In the genomic region with DNA sequence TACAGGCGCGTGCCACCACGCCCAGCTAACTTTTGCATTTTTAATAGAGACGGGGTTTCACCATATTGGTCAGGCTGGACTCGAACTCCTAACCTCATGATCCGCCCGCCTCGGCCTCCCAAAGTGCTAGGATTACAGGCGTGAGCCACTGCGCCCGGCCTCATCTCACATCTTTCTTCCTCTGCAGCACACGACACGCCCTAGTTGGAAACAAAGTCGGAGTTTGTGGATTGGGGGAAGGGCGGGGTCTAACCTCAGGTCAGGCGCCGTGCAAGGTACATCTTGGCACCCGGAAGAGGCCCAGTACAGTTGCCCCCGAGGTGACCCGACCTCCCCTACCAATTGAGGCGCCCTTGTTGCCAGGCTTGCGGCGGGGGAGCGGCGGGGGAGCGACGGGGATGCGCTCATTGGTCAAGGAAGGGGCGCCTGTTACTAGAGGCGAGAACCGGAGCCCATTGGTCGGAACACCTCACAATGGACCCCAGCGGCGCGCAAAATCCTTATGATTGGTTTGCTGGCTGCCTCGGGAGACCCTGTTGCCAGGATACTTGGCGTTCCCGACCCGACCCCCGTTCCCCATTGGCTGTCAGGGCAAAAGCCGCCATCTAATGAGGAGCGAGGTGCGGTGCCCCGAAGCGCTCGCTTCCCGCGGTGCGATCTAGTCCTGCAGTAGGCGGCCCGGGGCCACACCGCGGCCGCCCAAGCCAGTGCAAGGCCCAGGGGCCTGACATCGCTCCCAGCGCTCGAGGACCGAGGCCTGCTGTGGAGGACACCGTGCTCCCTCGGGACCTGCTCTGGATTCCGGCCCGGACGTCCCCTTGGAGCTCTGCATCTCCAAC, we compare ENCODE assay signal across 8 cellular contexts. TPM values are rescaled to one million over a fixed set of nuclear protein-coding genes. Genes with fewer than 3 reads are reported as not detected.
DNase-seq lines count a peak whose midpoint lies in the region; ATAC-seq, FAIRE-seq and TF ChIP-seq lines count a peak whose summit lies in the region.

A gene with protein sequence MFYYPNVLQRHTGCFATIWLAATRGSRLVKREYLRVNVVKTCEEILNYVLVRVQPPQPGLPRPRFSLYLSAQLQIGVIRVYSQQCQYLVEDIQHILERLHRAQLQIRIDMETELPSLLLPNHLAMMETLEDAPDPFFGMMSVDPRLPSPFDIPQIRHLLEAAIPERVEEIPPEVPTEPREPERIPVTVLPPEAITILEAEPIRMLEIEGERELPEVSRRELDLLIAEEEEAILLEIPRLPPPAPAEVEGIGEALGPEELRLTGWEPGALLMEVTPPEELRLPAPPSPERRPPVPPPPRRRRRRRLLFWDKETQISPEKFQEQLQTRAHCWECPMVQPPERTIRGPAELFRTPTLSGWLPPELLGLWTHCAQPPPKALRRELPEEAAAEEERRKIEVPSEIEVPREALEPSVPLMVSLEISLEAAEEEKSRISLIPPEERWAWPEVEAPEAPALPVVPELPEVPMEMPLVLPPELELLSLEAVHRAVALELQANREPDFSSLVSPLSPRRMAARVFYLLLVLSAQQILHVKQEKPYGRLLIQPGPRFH (plus strand): TSS at position 659 of the 839 bp plus-strand sequence. CDS start 473 bp downstream, outside the sequence.

- peak within 1 kb of the TSS; percentile 75 for H3K4me3 Mint-ChIP-seq in astrocyte (ENCODE audit: unreplicated experiment)

- no peak within 1 kb of the TSS for H3K27ac ChIP-seq in astrocyte (ENCODE audit: low read depth, low read length)

- no peaks in the 10 kb centered on the region for H3K36me3 ChIP-seq in astrocyte (ENCODE audit: insufficient read depth, low read length)

- H3K27ac Mint-ChIP-seq in astrocyte (ENCODE audit: unreplicated experiment), result no peak within 1 kb of the TSS

- peak; percentile 63 for ATAC-seq in HG03439 (IDR thresholded peaks at IDR 0.05; ENCODE audit: unreplicated experiment)

- H3K36me3 Mint-ChIP-seq in astrocyte (ENCODE audit: low read depth, unreplicated experiment), result peaks cover 26% of the 10 kb centered on the region

- no peaks in the 10 kb centered on the region for H3K27me3 Mint-ChIP-seq in astrocyte (ENCODE audit: low read depth, unreplicated experiment)

- no peaks in the 10 kb centered on the region for H3K79me2 ChIP-seq in astrocyte (ENCODE audit: insufficient read depth, low read length)

- H3K4me1 ChIP-seq in astrocyte (ENCODE audit: insufficient read depth, low read length), result peaks cover 14% of the 10 kb centered on the region

- no peak for FAIRE-seq in astrocyte (lab: Jason Lieb, UNC)

- H3K4me2 ChIP-seq in astrocyte (ENCODE audit: low read length), result peak within 1 kb of the TSS; percentile 84

- no peaks in the 10 kb centered on the region for H3K9me3 ChIP-seq in astrocyte (ENCODE audit: insufficient read depth, low read depth, low read length)

- no peak for TF ChIP-seq CTCF in astrocyte (IDR thresholded peaks at IDR 0.05; ENCODE audit: insufficient read depth, low read depth, low read length)

- H3K27me3 ChIP-seq in astrocyte (ENCODE audit: insufficient read depth, low read length), result no peaks in the 10 kb centered on the region

- H3K4me3 ChIP-seq in astrocyte (ENCODE audit: insufficient read depth, low read depth, low read length) (peak within 1 kb of the TSS; percentile 50), iPS-11a (ENCODE audit: low read depth, low read length) (peak within 1 kb of the TSS; percentile 49), skeletal muscle cell (ENCODE audit: low read depth, low read length) (peak within 1 kb of the TSS; percentile 30)

- H4K20me1 ChIP-seq in astrocyte (ENCODE audit: insufficient read depth, low read length), result no peaks in the 10 kb centered on the region

- peak; percentile 95 for DNase-seq in GM19240 (ENCODE audit: insufficient read length, low spot score)
- DNase-seq in T-helper 2 cell, result peak; percentile 41 to 81 (median 67)
- DNase-seq in astrocyte (ENCODE audit: low read depth), result peak; percentile 93
- no peak for DNase-seq in skeletal muscle cell (ENCODE audit: low read depth)
- DNase-seq in NCI-H1436 treated with DMSO at 0.1 percent for 48 hours (lab: John Stamatoyannopoulos, UW), result no peak
- no peak for DNase-seq in GM03348 (ENCODE audit: low spot score)

- peak within 1 kb of the TSS; percentile 63 for H2AFZ ChIP-seq in astrocyte (ENCODE audit: low read depth, low read length)

- no peaks in the 10 kb centered on the region for H3K4me1 Mint-ChIP-seq in astrocyte (ENCODE audit: low read depth, unreplicated experiment)

- H3K9me3 Mint-ChIP-seq in astrocyte (ENCODE audit: unreplicated experiment), result no peaks in the 10 kb centered on the region

- H3K9ac ChIP-seq in astrocyte (ENCODE audit: low read length), result peak within 1 kb of the TSS; percentile 36

RNA-seq across cellular contexts. Expression of the gene that starts here (rescaled TPM):
- total RNA-seq in astrocyte, result 33.5 and 46.4 TPM in 2 replicates

Comparison
In these comparisons a context has a peak if more than half of its experiments do, and no peak if none do; other contexts are left out.
1. DNase-seq: peak in GM19240 (single experiment), T-helper 2 cell (5 of 5) and astrocyte (single experiment); none in skeletal muscle cell (single experiment), NCI-H1436 treated with DMSO at 0.1 percent for 48 hours (single experiment) and GM03348 (single experiment).
2. Peak in every context shown above with its lines, with median percentiles within 50 percentile points of each other: H3K4me3 ChIP-seq.